10 cellular contexts compared by ENCODE assay signal in genomic region chr16:87297918-87298631, GRCh38. TPM values are rescaled to one million over a fixed set of nuclear protein-coding genes. Genes with fewer than 3 reads are reported as not detected.
A peak's percentile ranks its signal among the peaks of the same experiment; 100 is the strongest.
DNase-seq lines count a peak whose midpoint lies in the region; ATAC-seq and TF ChIP-seq lines count a peak whose summit lies in the region.
"Had no signal": no experiment of that assay in that cellular context is flagged by ENCODE, and none has a peak within 500 bp of the region (broad histone marks: within the 10 kb centered on the region; RNA-seq: fewer than 3 reads in every experiment).

No MANE protein-coding gene starts in this region.

- TF ChIP-seq CTCF in CD4-positive, alpha-beta T cell (IDR thresholded peaks at IDR 0.05), result peak; percentile 59
- TF ChIP-seq CTCF in IMR-90 (conservative IDR thresholded peaks at IDR 0.05; ENCODE audit: low read depth, low read length) (peak; percentile 58), retinal pigment epithelial cell (conservative IDR thresholded peaks at IDR 0.05; ENCODE audit: low read depth, low read length) (peak; percentile 68)

- in situ Hi-C loops in IMR-90 (cut with MboI; ENCODE audit: low sequenced_read_pairs), result no loop called here

- ATAC-seq in CD4-positive, alpha-beta T cell (ENCODE audit: poor library complexity), result no peak
- ATAC-seq in IMR-90 (ENCODE audit: low read depth) (peak; percentile 85), GM21786 (IDR thresholded peaks at IDR 0.05; ENCODE audit: unreplicated experiment) (no peak)

- H3K27me3 Mint-ChIP-seq in CD4-positive, alpha-beta T cell, result no peaks in the 10 kb centered on the region
- H3K27me3 Mint-ChIP-seq: stimulated activated naive CD8-positive, alpha-beta T cell treated with anti-CD3 and anti-CD28 coated beads, Interleukin-15, Interleukin-2, amounts not matched to agents 100 ng/mL and 50 ng/mL, for 24 hours had no signal

- no peaks in the 10 kb centered on the region for H3K9me3 ChIP-seq in CD4-positive, alpha-beta T cell (ENCODE audit: control insufficient read depth, low read length)
- H3K9me3 ChIP-seq in IMR-90 (ENCODE audit: control insufficient read depth, insufficient read depth, low read length), result no peaks in the 10 kb centered on the region

- CTCF ChIA-PET in CD4-positive, alpha-beta T cell (lab: Charles Lee), result interaction anchor here (0.9 kb wide), 1 partner anchor 18 kb away, joined by 3 read pairs; no protein-coding TSS in a partner anchor
- CTCF ChIA-PET in IMR-90 (lab: Yijun Ruan, JAX), result interaction anchor here (1.1 kb wide), 1 partner anchor 96 kb away, joined by 11 read pairs; no protein-coding TSS in a partner anchor

- no peaks in the 10 kb centered on the region for H3K79me1 ChIP-seq in IMR-90 (ENCODE audit: low read depth in 1 of 2, low read length in 2 of 2)

- no peak overlapping the region for H3K56ac ChIP-seq in IMR-90 (ENCODE audit: extremely low read depth, insufficient read depth, low read length)

- H3K9ac ChIP-seq in IMR-90 (ENCODE audit: low read depth, low read length), result no peak overlapping the region

- no peak overlapping the region for H4K91ac ChIP-seq in IMR-90 (ENCODE audit: insufficient read depth, low read depth, low read length)

- no peaks in the 10 kb centered on the region for H3K36me3 ChIP-seq in IMR-90 (ENCODE audit: control insufficient read depth, insufficient read depth, low read length)

- H3K14ac ChIP-seq in IMR-90 (replicated peaks; ENCODE audit: low read depth, low read length), result no peak overlapping the region

- H2AK5ac ChIP-seq in IMR-90 (ENCODE audit: low read depth, low read length), result no peak overlapping the region

- POLR2A ChIA-PET in CD4-positive, alpha-beta T cell (lab: Charles Lee), result no interaction called here
- POLR2A ChIA-PET in IMR-90 (lab: Charles Lee; ENCODE audit: unreplicated experiment), result no interaction called here

- no peak overlapping the region for H4K8ac ChIP-seq in IMR-90 (ENCODE audit: low read depth in 2 of 2, low read length in 2 of 2)

- no peaks in the 10 kb centered on the region for H3K9me1 ChIP-seq in IMR-90 (ENCODE audit: insufficient read depth, low read length)

- H2AFZ ChIP-seq in IMR-90 (replicated peaks; ENCODE audit: low read length, poor library complexity), result no peak overlapping the region

- H3K36me3 Mint-ChIP-seq in CD4-positive, alpha-beta T cell (ENCODE audit: low read depth), result no peaks in the 10 kb centered on the region

- H3K27ac Mint-ChIP-seq in CD4-positive, alpha-beta T cell, result no peak overlapping the region
- H3K27ac Mint-ChIP-seq: stimulated activated naive CD8-positive, alpha-beta T cell treated with anti-CD3 and anti-CD28 coated beads, Interleukin-15, Interleukin-2, amounts not matched to agents 100 ng/mL and 50 ng/mL, for 24 hours had no signal

- H3K9me3 Mint-ChIP-seq in CD4-positive, alpha-beta T cell, result no peaks in the 10 kb centered on the region
- H3K9me3 Mint-ChIP-seq: stimulated activated naive CD8-positive, alpha-beta T cell treated with anti-CD3 and anti-CD28 coated beads, Interleukin-15, Interleukin-2, amounts not matched to agents 100 ng/mL and 50 ng/mL, for 24 hours had no signal

- no peak overlapping the region for H3K23ac ChIP-seq in IMR-90 (ENCODE audit: low read depth, low read length)

- no peaks in the 10 kb centered on the region for H3K4me1 ChIP-seq in IMR-90 (ENCODE audit: control insufficient read depth, insufficient read depth, low read length)

- H2AK9ac ChIP-seq in IMR-90 (replicated peaks; ENCODE audit: low read depth, low read length, poor library complexity), result no peak overlapping the region

- H4K5ac ChIP-seq in IMR-90 (ENCODE audit: low read depth, low read length), result no peak overlapping the region

- WGBS in IMR-90 (ENCODE audit: extremely low coverage in 2 of 2, insufficient read length in 1 of 2), 2 experiments, result 23% methylated on average over 7 of the region's 15 CpGs; no CpG with 5 or more reads in 1 of the 2 experiments

- intact Hi-C loops in CD4-positive, alpha-beta T cell (cut with DNase I, micrococcal nuclease), result loop anchor here in 1 of 2 experiments (5.0 to 10.0 kb wide), 2 partner anchors 337 to 736 kb away; no protein-coding TSS in a partner anchor
- intact Hi-C loops in IMR-90 (cut with micrococcal nuclease), result loop anchor here (1.0 kb wide), 1 partner anchor 735 kb away; no protein-coding TSS in a partner anchor

- no peak overlapping the region for H2BK20ac ChIP-seq in IMR-90 (ENCODE audit: low read depth, low read length)

- no peak for TF ChIP-seq POLR2A in IMR-90 (IDR thresholded peaks at IDR 0.05; ENCODE audit: low read depth, low read length)

- dilution Hi-C loops in IMR-90 (cut with HindIII; ENCODE audit: low sequenced_read_pairs, unreplicated experiment), result no loop called here

- no peak overlapping the region for H2BK5ac ChIP-seq in IMR-90 (ENCODE audit: low read depth, low read length, poor library complexity, severe bottlenecking)

- H4K20me1 ChIP-seq in IMR-90 (ENCODE audit: insufficient read depth, low read length), result no peaks in the 10 kb centered on the region

- H3K4me3 Mint-ChIP-seq in CD4-positive, alpha-beta T cell, result no peak overlapping the region
- H3K4me3 Mint-ChIP-seq: stimulated activated naive CD8-positive, alpha-beta T cell treated with anti-CD3 and anti-CD28 coated beads, Interleukin-15, Interleukin-2, amounts not matched to agents 100 ng/mL and 50 ng/mL, for 24 hours had no signal

- no peak overlapping the region for H3K4me3 ChIP-seq in IMR-90 (ENCODE audit: insufficient read depth, low read depth, low read length)
- no peak overlapping the region for H3K4me3 ChIP-seq in retinal pigment epithelial cell (ENCODE audit: low read length)

- BruUV-seq in IMR-90 (replicated peaks; lab: Mats Ljungman, UMichigan), result no TSS peak

- H2BK120ac ChIP-seq in IMR-90 (ENCODE audit: low read depth, low read length), result no peak overlapping the region

- no peak overlapping the region for H2BK15ac ChIP-seq in IMR-90 (ENCODE audit: low read depth, low read length)

- no peaks in the 10 kb centered on the region for H3K27me3 ChIP-seq in CD4-positive, alpha-beta T cell (ENCODE audit: control insufficient read depth, insufficient read depth, low read length)
- no peaks in the 10 kb centered on the region for H3K27me3 ChIP-seq in IMR-90 (ENCODE audit: control insufficient read depth, insufficient read depth, low read length)

- no peak overlapping the region for H3K18ac ChIP-seq in IMR-90 (ENCODE audit: low read depth, low read length)

- TF ChIP-seq RAD21 in IMR-90 (IDR thresholded peaks at IDR 0.05; ENCODE audit: low read length), result peak; percentile 46

- peaks cover 8% of the 10 kb centered on the region for H3K4me1 Mint-ChIP-seq in CD4-positive, alpha-beta T cell (ENCODE audit: low read depth)

- peak in 5 of 10 experiments; percentile 9 to 27 (median 15) for DNase-seq in CD4-positive, alpha-beta T cell
- DNase-seq in IMR-90, result peak; percentile 10
- peak; percentile 46 for DNase-seq in activated CD8-positive, alpha-beta memory T cell treated with anti-CD3 and anti-CD28 coated beads, Interleukin-2, amount 50 U/mL, for 4 hours
- peak; percentile 62 for DNase-seq in germinal center (ENCODE audit: low spot score)
- no peak for DNase-seq in retinal pigment epithelial cell (ENCODE audit: low read depth)
- DNase-seq in HK-2 (ENCODE audit: unreplicated experiment), result no peak
- no peak for DNase-seq in pons (ENCODE audit: low spot score)

- no peak overlapping the region for H3K4me2 ChIP-seq in IMR-90 (ENCODE audit: low read depth, low read length)

- no peak overlapping the region for H3K27ac ChIP-seq in CD4-positive, alpha-beta T cell (ENCODE audit: low read depth, low read length)
- no peak overlapping the region for H3K27ac ChIP-seq in IMR-90 (ENCODE audit: insufficient read depth, low read length)
- H3K27ac ChIP-seq: epithelial cell of prostate had no signal

- no peak overlapping the region for H3K4ac ChIP-seq in IMR-90 (ENCODE audit: low read depth, low read length)

TF ChIP-seq in IMR-90, 13 proteins besides CTCF, POLR2A, EP300 and RAD21:
- TF ChIP-seq MAFK (IDR thresholded peaks at IDR 0.05; ENCODE audit: low read depth, low read length), result no peak
- TF ChIP-seq RFX5 (IDR thresholded peaks at IDR 0.05; ENCODE audit: low read depth, low read length), result no peak
- TF ChIP-seq SMC3 (IDR thresholded peaks at IDR 0.05; ENCODE audit: low read depth, low read length), result peak; percentile 50; the same call in 1 of the 2 replicates

RNA-seq across cellular contexts. Expression of gene C16orf95, which starts 19.1 kb away (rescaled TPM):
- total RNA-seq in CD4-positive, alpha-beta T cell, result 1 to 10 TPM in 1 of 2 experiments, under 1 TPM in 1; 0.74 to 1.2 TPM
- total RNA-seq in IMR-90 (2012; rRNA removed), result 1.9 and 2.0 TPM in 2 replicates
- 3.8 and 4.7 TPM in 2 replicates for polyA plus RNA-seq in IMR-90 (2012; rRNA removed)
- 3.7 and 6.4 TPM in 2 replicates for polyA plus RNA-seq in IMR-90 (2012; cell fraction: cytosol; rRNA removed)
- 4.1 and 7.4 TPM in 2 replicates for polyA plus RNA-seq in IMR-90 (2012; cell fraction: nucleus; rRNA removed; ENCODE audit: low replicate concordance)

Comparison
In these comparisons a context has a peak if more than half of its experiments do, and no peak if none do; other contexts are left out.
1. DNase-seq: peak in IMR-90 (single experiment), activated CD8-positive, alpha-beta memory T cell treated with anti-CD3 and anti-CD28 coated beads, Interleukin-2, amount 50 U/mL, for 4 hours (single experiment) and germinal center (single experiment); none in retinal pigment epithelial cell (single experiment), HK-2 (single experiment) and pons (single experiment).
2. Peak in every context shown above with its lines, with median percentiles within 50 percentile points of each other: CTCF ChIP-seq.